Comparison of ENCODE assay signal across 23 cellular contexts in the genomic region with DNA sequence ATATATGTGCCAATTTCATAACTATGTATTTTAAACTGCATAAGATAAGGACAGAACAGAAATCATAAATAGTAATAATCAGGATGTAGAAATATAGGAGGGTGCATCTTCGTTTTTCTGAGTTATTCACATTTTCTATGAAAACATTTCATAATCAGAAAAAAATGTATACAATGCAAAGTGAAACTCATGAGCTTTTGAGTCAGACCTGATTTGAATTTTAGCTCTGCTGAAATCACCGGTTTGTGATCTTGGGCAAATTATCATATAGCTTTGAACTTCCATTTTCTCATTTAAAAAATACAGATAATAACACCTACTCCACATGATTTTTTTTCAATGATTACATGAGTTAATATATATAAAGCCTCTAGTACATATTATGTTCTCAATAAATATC.
A peak's percentile ranks its signal among the peaks of the same experiment; 100 is the strongest.
DNase-seq lines count a peak whose midpoint lies in the region; ATAC-seq, FAIRE-seq and TF ChIP-seq lines count a peak whose summit lies in the region.
"Had no signal": no experiment of that assay in that cellular context is flagged by ENCODE, and none has a peak within 500 bp of the region (broad histone marks: within the 10 kb centered on the region; RNA-seq: fewer than 3 reads in every experiment).

No MANE protein-coding gene starts in this region.

- WGBS in IMR-90 (ENCODE audit: extremely low coverage in 2 of 2, insufficient read length in 1 of 2), 2 experiments, result no CpG with 5 or more reads among the region's 2 CpGs
- WGBS in aorta, 2 donors, result 45 to 48% methylated on average over 2 of the region's 2 CpGs

- H3K36me3 Mint-ChIP-seq in natural killer cell, result peaks cover 14% of the 10 kb centered on the region

- no peak overlapping the region for H4K8ac ChIP-seq in IMR-90 (ENCODE audit: low read depth in 2 of 2, low read length in 2 of 2)

- H2AK5ac ChIP-seq in IMR-90 (ENCODE audit: low read depth, low read length), result no peak overlapping the region

- no peak for FAIRE-seq in bronchial epithelial cell (lab: Jason Lieb, UNC)
- FAIRE-seq: A549, GM12891, GM18507, HepG2 had no signal

- no peak overlapping the region for H3K9ac ChIP-seq in IMR-90 (ENCODE audit: low read depth, low read length)

- no peak overlapping the region for H2AK9ac ChIP-seq in IMR-90 (replicated peaks; ENCODE audit: low read depth, low read length, poor library complexity)

- H3K56ac ChIP-seq in IMR-90 (ENCODE audit: extremely low read depth, insufficient read depth, low read length), result no peak overlapping the region

- H3K27me3 Mint-ChIP-seq in natural killer cell (ENCODE audit: low read depth in 2 of 2), result peaks cover 6 to 17% of the 10 kb centered on the region in 2 donors

- H4K5ac ChIP-seq in IMR-90 (ENCODE audit: low read depth, low read length), result no peak overlapping the region

- no peaks in the 10 kb centered on the region for H3K27me3 ChIP-seq in IMR-90 (ENCODE audit: control insufficient read depth, insufficient read depth, low read length)
- no peaks in the 10 kb centered on the region for H3K27me3 ChIP-seq in bronchial epithelial cell (ENCODE audit: control insufficient read depth, insufficient read depth, low read length)
- no peaks in the 10 kb centered on the region for H3K27me3 ChIP-seq in aorta (ENCODE audit: control insufficient read depth in 1 of 2, insufficient read depth in 2 of 2, low read length in 1 of 2)

- in situ Hi-C loops in IMR-90 (cut with MboI; ENCODE audit: low sequenced_read_pairs), result loop anchor here (25.0 kb wide), 1 partner anchor 544 kb away; no protein-coding TSS in a partner anchor

- H3K4me1 ChIP-seq in IMR-90 (ENCODE audit: control insufficient read depth, insufficient read depth, low read length), result no peaks in the 10 kb centered on the region
- no peaks in the 10 kb centered on the region for H3K4me1 ChIP-seq in aorta (ENCODE audit: control insufficient read depth in 1 of 2, insufficient read depth in 2 of 2, low read length in 2 of 2)
- H3K4me1 ChIP-seq: A549 had no signal

- no peak overlapping the region for H2BK5ac ChIP-seq in IMR-90 (ENCODE audit: low read depth, low read length, poor library complexity, severe bottlenecking)

- H3K4me3 Mint-ChIP-seq in natural killer cell, result no peak overlapping the region
- H3K4me3 Mint-ChIP-seq: H9 had no signal

- TF ChIP-seq CTCF in IMR-90 (conservative IDR thresholded peaks at IDR 0.05; ENCODE audit: low read depth, low read length), result no peak
- TF ChIP-seq CTCF in bronchial epithelial cell (IDR thresholded peaks at IDR 0.05; ENCODE audit: insufficient read depth, low read length, severe bottlenecking), result no peak
- no peak for TF ChIP-seq CTCF in natural killer cell (IDR thresholded peaks at IDR 0.05)

- no peaks in the 10 kb centered on the region for H3K9me3 ChIP-seq in IMR-90 (ENCODE audit: control insufficient read depth, insufficient read depth, low read length)
- no peaks in the 10 kb centered on the region for H3K9me3 ChIP-seq in aorta (ENCODE audit: control insufficient read depth, low read length)
- H3K9me3 ChIP-seq: A549 had no signal

- H3K18ac ChIP-seq in IMR-90 (ENCODE audit: low read depth, low read length), result no peak overlapping the region

- H3K23ac ChIP-seq in IMR-90 (ENCODE audit: low read depth, low read length), result no peak overlapping the region

- no peaks in the 10 kb centered on the region for H3K79me1 ChIP-seq in IMR-90 (ENCODE audit: low read depth in 1 of 2, low read length in 2 of 2)

- H3K36me3 ChIP-seq in IMR-90 (ENCODE audit: control insufficient read depth, insufficient read depth, low read length) (no peaks in the 10 kb centered on the region), bronchial epithelial cell (ENCODE audit: control insufficient read depth, insufficient read depth, low read length) (no peaks in the 10 kb centered on the region), aorta (ENCODE audit: control insufficient read depth in 1 of 2, insufficient read depth in 2 of 2, low read length in 1 of 2) (peaks cover 0 to 2% of the 10 kb centered on the region in 2 donors)

- H3K4ac ChIP-seq in IMR-90 (ENCODE audit: low read depth, low read length), result no peak overlapping the region

- H2BK20ac ChIP-seq in IMR-90 (ENCODE audit: low read depth, low read length), result no peak overlapping the region

- H3K27ac Mint-ChIP-seq in natural killer cell, result no peak overlapping the region

- CTCF ChIA-PET in IMR-90 (lab: Yijun Ruan, JAX), result interaction anchor here (0.6 to 0.9 kb wide), 2 partner anchors 8 to 18 kb away, joined by 3 to 4 read pairs; no protein-coding TSS in a partner anchor

- H2AFZ ChIP-seq in IMR-90 (replicated peaks; ENCODE audit: low read length, poor library complexity), result no peak overlapping the region

- no peak overlapping the region for H3K4me2 ChIP-seq in IMR-90 (ENCODE audit: low read depth, low read length)
- H3K4me2 ChIP-seq: A549 had no signal

- TF ChIP-seq RAD21 in IMR-90 (IDR thresholded peaks at IDR 0.05; ENCODE audit: low read length), result no peak

- no peaks in the 10 kb centered on the region for H4K20me1 ChIP-seq in IMR-90 (ENCODE audit: insufficient read depth, low read length)

- intact Hi-C loops in IMR-90 (cut with micrococcal nuclease) (no loop called here), aorta (cut with DNase I) (loop anchor here in 1 of 2 donors (10.0 kb wide), 1 partner anchor 106 kb away; a partner anchor contains a TSS), natural killer cell (cut with micrococcal nuclease) (no loop called here)

- BruUV-seq in IMR-90 (replicated peaks; lab: Mats Ljungman, UMichigan), result no TSS peak

- peak; percentile 16 for ATAC-seq in GM18868 (IDR thresholded peaks at IDR 0.05; ENCODE audit: unreplicated experiment)
- ATAC-seq in IMR-90 (ENCODE audit: low read depth), result no peak; the same call in 1 of the 2 replicates
- ATAC-seq in HG03378 (IDR thresholded peaks at IDR 0.05; ENCODE audit: unreplicated experiment), result no peak
- no peak for ATAC-seq in aorta (ENCODE audit: low FRiP score)
- ATAC-seq in natural killer cell, result no peak
- ATAC-seq: A549, HepG2, SK-N-SH treated with all-trans-retinoic acid at 6 μM for 48 hours had no signal

- H3K9me3 Mint-ChIP-seq in natural killer cell, result peaks cover 2% of the 10 kb centered on the region in 2 donors

- H2BK15ac ChIP-seq in IMR-90 (ENCODE audit: low read depth, low read length), result no peak overlapping the region

- H2BK120ac ChIP-seq in IMR-90 (ENCODE audit: low read depth, low read length), result no peak overlapping the region

- DNase-seq in IMR-90 (peak; percentile 18), bronchial epithelial cell (ENCODE audit: low read depth) (peak; percentile 64), iris pigment epithelial cell (ENCODE audit: low read depth) (peak; percentile 63), SIG-M5 treated with dmso at 0.1 percent for 504 hours (lab: John Stamatoyannopoulos, UW; ENCODE audit: unreplicated experiment) (no peak), aorta (no peak), natural killer cell (no peak)
- DNase-seq: C1 segment of cervical spinal cord, DND-41, GF-D8, H9, NCI-H1105 treated with DMSO at 0.1 percent for 48 hours, NCI-H1694 treated with DMSO at 0.1 percent for 48 hours, NCI-H2107, NCI-H226, NCI-H524 treated with DMSO at 0.1 percent for 48 hours, Right ventricle myocardium superior had no signal

- H3K4me3 ChIP-seq in IMR-90 (ENCODE audit: insufficient read depth, low read depth, low read length), result no peak overlapping the region
- H3K4me3 ChIP-seq in bronchial epithelial cell (ENCODE audit: low read depth, low read length), result no peak overlapping the region
- H3K4me3 ChIP-seq in aorta (ENCODE audit: low read length in 2 of 2), result no peak overlapping the region
- H3K4me3 ChIP-seq: A549 had no signal

- H4K91ac ChIP-seq in IMR-90 (ENCODE audit: insufficient read depth, low read depth, low read length), result no peak overlapping the region

- POLR2A ChIA-PET in IMR-90 (lab: Charles Lee; ENCODE audit: unreplicated experiment), result no interaction called here

- TF ChIP-seq POLR2A in IMR-90 (IDR thresholded peaks at IDR 0.05; ENCODE audit: low read depth, low read length), result no peak

- peaks cover 13 to 15% of the 10 kb centered on the region in 2 donors for H3K4me1 Mint-ChIP-seq in natural killer cell

- no peak overlapping the region for H3K14ac ChIP-seq in IMR-90 (replicated peaks; ENCODE audit: low read depth, low read length)

- no peak overlapping the region for H3K27ac ChIP-seq in IMR-90 (ENCODE audit: insufficient read depth, low read length)
- H3K27ac ChIP-seq in aorta (ENCODE audit: low read depth in 1 of 2, low read length in 2 of 2), result no peak overlapping the region
- H3K27ac ChIP-seq: A549 had no signal

- dilution Hi-C loops in IMR-90 (cut with HindIII; ENCODE audit: low sequenced_read_pairs, unreplicated experiment), result no loop called here

- H3K9me1 ChIP-seq in IMR-90 (ENCODE audit: insufficient read depth, low read length), result no peaks in the 10 kb centered on the region

TF ChIP-seq in IMR-90, 13 proteins besides CTCF, POLR2A, EP300 and RAD21 (continues in another document):
- TF ChIP-seq MAZ (IDR thresholded peaks at IDR 0.05; ENCODE audit: borderline replicate concordance, low read depth, low read length) (no peak), SMC3 (IDR thresholded peaks at IDR 0.05; ENCODE audit: low read depth, low read length) (no peak), CEBPB (IDR thresholded peaks at IDR 0.05; ENCODE audit: low read depth, low read length) (no peak), RFX5 (IDR thresholded peaks at IDR 0.05; ENCODE audit: low read depth, low read length) (no peak), MAFK (IDR thresholded peaks at IDR 0.05; ENCODE audit: low read depth, low read length) (no peak), RCOR1 (IDR thresholded peaks at IDR 0.05; ENCODE audit: insufficient replicate concordance, low read length) (no peak), NFE2L2 (IDR thresholded peaks at IDR 0.05; ENCODE audit: low read depth, low read length) (no peak), BHLHE40 (IDR thresholded peaks at IDR 0.05; ENCODE audit: low read depth, low read length) (no peak)
- TF ChIP-seq, protein P1, sequence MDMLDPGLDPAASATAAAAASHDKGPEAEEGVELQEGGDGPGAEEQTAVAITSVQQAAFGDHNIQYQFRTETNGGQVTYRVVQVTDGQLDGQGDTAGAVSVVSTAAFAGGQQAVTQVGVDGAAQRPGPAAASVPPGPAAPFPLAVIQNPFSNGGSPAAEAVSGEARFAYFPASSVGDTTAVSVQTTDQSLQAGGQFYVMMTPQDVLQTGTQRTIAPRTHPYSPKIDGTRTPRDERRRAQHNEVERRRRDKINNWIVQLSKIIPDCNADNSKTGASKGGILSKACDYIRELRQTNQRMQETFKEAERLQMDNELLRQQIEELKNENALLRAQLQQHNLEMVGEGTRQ (IDR thresholded peaks at IDR 0.05; ENCODE audit: low read depth, low read length), result no peak
- TF ChIP-seq, protein P2, sequence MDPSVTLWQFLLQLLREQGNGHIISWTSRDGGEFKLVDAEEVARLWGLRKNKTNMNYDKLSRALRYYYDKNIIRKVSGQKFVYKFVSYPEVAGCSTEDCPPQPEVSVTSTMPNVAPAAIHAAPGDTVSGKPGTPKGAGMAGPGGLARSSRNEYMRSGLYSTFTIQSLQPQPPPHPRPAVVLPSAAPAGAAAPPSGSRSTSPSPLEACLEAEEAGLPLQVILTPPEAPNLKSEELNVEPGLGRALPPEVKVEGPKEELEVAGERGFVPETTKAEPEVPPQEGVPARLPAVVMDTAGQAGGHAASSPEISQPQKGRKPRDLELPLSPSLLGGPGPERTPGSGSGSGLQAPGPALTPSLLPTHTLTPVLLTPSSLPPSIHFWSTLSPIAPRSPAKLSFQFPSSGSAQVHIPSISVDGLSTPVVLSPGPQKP (IDR thresholded peaks at IDR 0.05; ENCODE audit: borderline replicate concordance, low read depth, low read length), result no peak

Comparison
In these comparisons a context has a peak if more than half of its experiments do, and no peak if none do; other contexts are left out.
1. DNase-seq: peak in IMR-90 (single experiment), bronchial epithelial cell (single experiment) and iris pigment epithelial cell (single experiment); none in SIG-M5 treated with dmso at 0.1 percent for 504 hours (single experiment), aorta (0 of 2) and natural killer cell (single experiment).